Comparison of ENCODE assay signal across 8 cellular contexts in the genomic region with DNA sequence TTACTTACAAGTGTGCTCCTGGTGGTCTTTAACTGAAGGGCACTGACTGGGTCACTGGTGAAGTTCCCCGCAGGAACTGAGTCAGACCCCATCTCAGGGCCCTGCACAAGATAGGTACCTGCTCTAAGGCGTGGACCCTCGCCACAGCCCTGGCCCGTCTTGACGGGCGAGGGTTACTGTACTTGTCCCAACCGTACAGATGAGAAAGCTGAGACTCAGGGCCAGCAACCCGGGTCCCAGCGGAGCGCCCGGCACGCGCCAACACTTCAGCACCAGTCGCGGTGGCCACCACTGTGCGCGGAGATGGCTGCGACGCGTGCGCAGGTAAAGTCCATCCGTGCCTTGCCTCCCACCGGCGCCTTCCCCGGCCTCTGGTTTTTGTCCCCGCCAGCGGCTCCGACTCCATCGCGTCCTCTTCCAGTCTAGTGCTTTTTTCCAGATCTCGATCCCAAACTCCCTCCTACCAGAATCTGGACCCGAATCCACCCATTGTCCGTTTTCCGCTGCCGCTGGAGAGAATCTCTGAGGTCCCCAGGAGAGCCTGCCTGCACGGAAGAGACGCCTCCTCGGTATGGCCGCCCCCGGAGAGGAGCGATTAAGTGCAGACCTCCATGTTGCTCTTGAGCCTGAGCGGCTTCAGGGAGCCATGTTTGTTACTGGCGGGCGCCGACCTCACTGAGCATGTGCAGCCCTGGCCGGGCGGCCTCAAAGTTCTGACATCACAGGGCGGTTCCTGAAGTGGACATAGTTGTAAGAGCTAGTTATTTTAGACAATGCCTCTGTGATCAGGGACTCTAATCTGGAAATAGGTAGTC.
A peak's percentile ranks its signal among the peaks of the same experiment; 100 is the strongest.
DNase-seq lines count a peak whose midpoint lies in the region; ATAC-seq, FAIRE-seq and TF ChIP-seq lines count a peak whose summit lies in the region.
"Not testable (repeated sequence)": the region's sequence is repeated elsewhere in the genome, so short reads cannot be mapped to it uniquely, and the experiment has no call there.

No MANE protein-coding gene starts in this region.

- not testable (repeated sequence) for H3K36me3 ChIP-seq in BLaER1; endothelial cell of umbilical vein (ENCODE audit: control insufficient read depth in 2 of 2, extremely low read depth in 1 of 2, insufficient read depth in 2 of 2, low read length in 2 of 2); kidney (ENCODE audit: control insufficient read depth in 1 of 2, insufficient read depth in 2 of 2, low read length in 2 of 2)

- intact Hi-C loops in activated naive CD4-positive, alpha-beta T cell treated with anti-CD3 and anti-CD28 coated beads for 36 hours (cut with micrococcal nuclease); endothelial cell of umbilical vein (cut with micrococcal nuclease); kidney (cut with DNase I): not testable (repeated sequence)

- POLR2A ChIA-PET in WTC11 (lab: Charles Lee); endothelial cell of umbilical vein (lab: Charles Lee): not testable (repeated sequence)

- H3K27me3 ChIP-seq in BLaER1; endothelial cell of umbilical vein (ENCODE audit: control insufficient read depth in 2 of 2, insufficient read depth in 2 of 2, low read length in 2 of 2): not testable (repeated sequence)

- H3K4me3 ChIP-seq in BLaER1 (peak overlapping the region; percentile 47; the same call in 1 of the 2 replicates), endothelial cell of umbilical vein (replicated peaks in 1 of 3; ENCODE audit: insufficient read depth in 1 of 3, low read depth in 1 of 3, low read length in 3 of 3) (peak overlapping the region; percentile 25 to 50 (median 33)), kidney (ENCODE audit: low read length in 2 of 2) (peak overlapping the region; percentile 34 to 47)

- H2AFZ ChIP-seq in endothelial cell of umbilical vein (ENCODE audit: low read depth, low read length) = peak overlapping the region; percentile 64

- ATAC-seq in WTC11 = not testable (repeated sequence)

- not testable (repeated sequence) for H3K4me1 ChIP-seq in BLaER1; endothelial cell of umbilical vein (ENCODE audit: control insufficient read depth, extremely low read depth, insufficient read depth, low read length); kidney (ENCODE audit: control insufficient read depth in 1 of 2, insufficient read depth in 1 of 2, low read depth in 1 of 2, low read length in 2 of 2)

- not testable (repeated sequence) for H3K9me3 Mint-ChIP-seq in IgD-negative memory B cell; WTC11; activated naive CD4-positive, alpha-beta T cell treated with anti-CD3 and anti-CD28 coated beads for 36 hours; progenitor cell of endocrine pancreas (ENCODE audit: low read depth)

- TF ChIP-seq CTCF in WTC11 (IDR thresholded peaks at IDR 0.05); endothelial cell of umbilical vein (IDR thresholded peaks at IDR 0.05; ENCODE audit: extremely low read depth in 1 of 2, insufficient read depth in 1 of 2, low read depth in 1 of 2, low read length in 2 of 2); kidney (IDR thresholded peaks at IDR 0.05; ENCODE audit: borderline replicate concordance, extremely low read depth, insufficient read depth); progenitor cell of endocrine pancreas (IDR thresholded peaks at IDR 0.05; ENCODE audit: unreplicated experiment): not testable (repeated sequence)

- dilution Hi-C loops in endothelial cell of umbilical vein (cut with MboI; ENCODE audit: extremely low pct_ligation_motif_present, low sequenced_read_pairs) = not testable (repeated sequence)

- CTCF ChIA-PET in WTC11 (lab: Charles Lee); activated naive CD4-positive, alpha-beta T cell treated with anti-CD3 and anti-CD28 coated beads for 36 hours (lab: Charles Lee); endothelial cell of umbilical vein (lab: Charles Lee): not testable (repeated sequence)

- not testable (repeated sequence) for BruUV-seq in endothelial cell of umbilical vein (replicated peaks; lab: Mats Ljungman, UMichigan)

- H4K20me1 ChIP-seq in BLaER1; endothelial cell of umbilical vein (replicated peaks; ENCODE audit: control insufficient read depth, extremely low read depth, insufficient read depth, low read length): not testable (repeated sequence)

- not testable (repeated sequence) for H3K9ac ChIP-seq in BLaER1; endothelial cell of umbilical vein (replicated peaks; ENCODE audit: extremely low read depth, insufficient read depth, low read length); kidney (ENCODE audit: low read length in 2 of 2)

- TF ChIP-seq POLR2A in endothelial cell of umbilical vein (IDR thresholded peaks at IDR 0.05; ENCODE audit: low read depth, low read length) = not testable (repeated sequence)

- H3K4me2 ChIP-seq in BLaER1; endothelial cell of umbilical vein (ENCODE audit: insufficient read depth, low read length): not testable (repeated sequence)

- not testable (repeated sequence) for FAIRE-seq in endothelial cell of umbilical vein (lab: Jason Lieb, UNC); kidney (lab: Jason Lieb, UNC)

- not testable (repeated sequence) for H3K4me1 Mint-ChIP-seq in IgD-negative memory B cell; WTC11; activated naive CD4-positive, alpha-beta T cell treated with anti-CD3 and anti-CD28 coated beads for 36 hours (ENCODE audit: low read depth); progenitor cell of endocrine pancreas (ENCODE audit: low read depth)

- H3K27ac Mint-ChIP-seq in IgD-negative memory B cell = peak overlapping the region in 1 of 3 donors; percentile 88
- H3K27ac Mint-ChIP-seq in WTC11 = peak overlapping the region; percentile 99
- H3K27ac Mint-ChIP-seq in activated naive CD4-positive, alpha-beta T cell treated with anti-CD3 and anti-CD28 coated beads for 36 hours; progenitor cell of endocrine pancreas: not testable (repeated sequence)

- H3K9me3 ChIP-seq in BLaER1; endothelial cell of umbilical vein (replicated peaks; ENCODE audit: control insufficient read depth, insufficient read depth, low read length); kidney (ENCODE audit: control insufficient read depth in 1 of 2, low read length in 2 of 2): not testable (repeated sequence)

- H3K27ac ChIP-seq in BLaER1 = not testable (repeated sequence)
- H3K27ac ChIP-seq in endothelial cell of umbilical vein (ENCODE audit: insufficient read depth, low read depth, low read length) (peak overlapping the region; percentile 45), kidney (ENCODE audit: low read depth in 2 of 2, low read length in 2 of 2) (peak overlapping the region in 1 of 2 donors; percentile 51)

- not testable (repeated sequence) for H3K79me2 ChIP-seq in endothelial cell of umbilical vein (ENCODE audit: control insufficient read depth, insufficient read depth, low read length)

- H3K36me3 Mint-ChIP-seq in IgD-negative memory B cell; WTC11; activated naive CD4-positive, alpha-beta T cell treated with anti-CD3 and anti-CD28 coated beads for 36 hours (ENCODE audit: low read depth); progenitor cell of endocrine pancreas (ENCODE audit: insufficient read depth): not testable (repeated sequence)

- not testable (repeated sequence) for H3K9me1 ChIP-seq in endothelial cell of umbilical vein (replicated peaks; ENCODE audit: control insufficient read depth, extremely low read depth, insufficient read depth, low read length)

- not testable (repeated sequence) for H3K27me3 Mint-ChIP-seq in IgD-negative memory B cell; WTC11 (ENCODE audit: low read depth); activated naive CD4-positive, alpha-beta T cell treated with anti-CD3 and anti-CD28 coated beads for 36 hours (ENCODE audit: low read depth); progenitor cell of endocrine pancreas

- peak; percentile 52 for DNase-seq in WTC11 (ENCODE audit: low spot score)
- peak; percentile 37 for DNase-seq in activated naive CD4-positive, alpha-beta T cell treated with anti-CD3 and anti-CD28 coated beads for 36 hours
- peak; percentile 48 for DNase-seq in endothelial cell of umbilical vein (ENCODE audit: low read depth, low spot score)
- peak; percentile 84 for DNase-seq in kidney
- DNase-seq in progenitor cell of endocrine pancreas (ENCODE audit: low spot score, unreplicated experiment) = not testable (repeated sequence)
- peak; percentile 17 for DNase-seq in stimulated activated CD8-positive, alpha-beta memory T cell treated with anti-CD3 and anti-CD28 coated beads, Interleukin-7, amount 100 ng/mL, for 24 hours (ENCODE audit: low read depth)

- H3K4me3 Mint-ChIP-seq in IgD-negative memory B cell (peak overlapping the region in 3 of 4 donors; percentile 74 to 94 (median 81)), WTC11 (peak overlapping the region; percentile 95), progenitor cell of endocrine pancreas (ENCODE audit: low read depth) (peak overlapping the region; percentile 48)
- peak overlapping the region; percentile 57 for H3K4me3 Mint-ChIP-seq in activated naive CD4-positive, alpha-beta T cell treated with anti-CD3 and anti-CD28 coated beads for 36 hours
